16 cellular contexts compared by ENCODE assay signal in the genomic region with DNA sequence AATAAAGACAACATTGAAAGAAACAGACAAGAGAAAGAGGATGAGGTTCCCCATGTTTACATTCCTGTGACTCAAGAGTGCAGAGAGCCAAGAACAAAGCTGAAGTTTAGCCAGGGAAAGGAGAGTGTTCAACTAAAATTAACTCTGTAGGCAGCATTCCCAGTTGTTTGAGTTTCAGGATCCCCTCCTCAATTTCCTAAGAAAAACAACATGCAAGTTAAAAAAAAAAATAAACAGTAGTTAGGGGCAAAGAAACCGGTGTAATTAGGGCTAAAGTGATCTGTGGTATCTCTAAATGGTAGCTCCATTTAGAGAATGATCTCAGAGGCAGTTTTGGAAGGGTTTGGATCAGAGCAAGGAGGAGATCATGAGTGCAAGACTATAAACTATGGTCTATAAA. TPM values are rescaled to one million over a fixed set of nuclear protein-coding genes. Genes with fewer than 3 reads are reported as not detected.
DNase-seq lines count a peak whose midpoint lies in the region; ATAC-seq and TF ChIP-seq lines count a peak whose summit lies in the region.
"Had no signal": no experiment of that assay in that cellular context is flagged by ENCODE, and none has a peak within 500 bp of the region (broad histone marks: within the 10 kb centered on the region; RNA-seq: fewer than 3 reads in every experiment).

No MANE protein-coding gene starts in this region.

- DNase-seq in AG10803 (ENCODE audit: low read depth) (peak; percentile 62), ascending aorta (ENCODE audit: low spot score in 2 of 2) (no peak), hepatocyte (ENCODE audit: low spot score) (no peak), gastrocnemius medialis (no peak), SHP77 treated with DMSO at 0.1 percent for 48 hours (lab: John Stamatoyannopoulos, UW) (no peak), KG1 (lab: John Stamatoyannopoulos, UW) (no peak)
- DNase-seq: activated naive CD8-positive, alpha-beta T cell treated with anti-CD3 and anti-CD28 coated beads, Interleukin-2, amount 10 ng/mL, durations not matched to agents 7 days and 5 days; DND-41; effector CD4-positive, alpha-beta T cell; hypothalamus; NCI-H1417; spleen; upper lobe of left lung had no signal

- no peaks in the 10 kb centered on the region for H3K79me2 ChIP-seq in hepatocyte

- H3K27ac ChIP-seq in ascending aorta (peak overlapping the region; percentile 70 to 82), hepatocyte (peak overlapping the region; percentile 59), gastrocnemius medialis (peak overlapping the region; percentile 29 to 74 (median 51))
- H3K27ac ChIP-seq: spleen, upper lobe of left lung had no signal

- no peak overlapping the region for H3K4me3 ChIP-seq in AG10803 (ENCODE audit: low read length)
- no peak overlapping the region for H3K4me3 ChIP-seq in ascending aorta
- H3K4me3 ChIP-seq in hepatocyte: no peak overlapping the region
- H3K4me3 ChIP-seq in gastrocnemius medialis: no peak overlapping the region
- H3K4me3 ChIP-seq: HAP-1, spleen, upper lobe of left lung had no signal

- H3K9me3 ChIP-seq in ascending aorta: no peaks in the 10 kb centered on the region
- no peaks in the 10 kb centered on the region for H3K9me3 ChIP-seq in hepatocyte (ENCODE audit: low read depth)
- H3K9me3 ChIP-seq in gastrocnemius medialis: no peaks in the 10 kb centered on the region
- H3K9me3 ChIP-seq: HAP-1, spleen, upper lobe of left lung had no signal

- 17% methylated on average over 1 of the region's 1 CpG for WGBS in hepatocyte (ENCODE audit: low lambda C conversion rate, missing lambda C conversion rate)

- no peak for TF ChIP-seq CTCF in AG10803 (conservative IDR thresholded peaks at IDR 0.05; ENCODE audit: low read length)
- no peak for TF ChIP-seq CTCF in ascending aorta (IDR thresholded peaks at IDR 0.05)
- no peak for TF ChIP-seq CTCF in hepatocyte (IDR thresholded peaks at IDR 0.05; ENCODE audit: poor library complexity)
- TF ChIP-seq CTCF in gastrocnemius medialis (IDR thresholded peaks at IDR 0.05 in 4 of 5, conservative IDR thresholded peaks at IDR 0.05 in 1 of 5): no peak

- H3K36me3 ChIP-seq in ascending aorta: no peaks in the 10 kb centered on the region
- no peaks in the 10 kb centered on the region for H3K36me3 ChIP-seq in hepatocyte (replicated peaks; ENCODE audit: insufficient read depth, low read depth)
- H3K36me3 ChIP-seq in gastrocnemius medialis: no peaks in the 10 kb centered on the region
- H3K36me3 ChIP-seq: HAP-1, spleen, upper lobe of left lung had no signal

- H3K4me2 ChIP-seq in hepatocyte: no peak overlapping the region

- H3K4me1 ChIP-seq in ascending aorta (peaks cover 0 to 20% of the 10 kb centered on the region in 2 donors), hepatocyte (ENCODE audit: insufficient read depth) (peaks cover 18% of the 10 kb centered on the region), gastrocnemius medialis (peaks cover 15% of the 10 kb centered on the region in 2 donors)
- H3K4me1 ChIP-seq: spleen had no signal

- in situ Hi-C loops in gastrocnemius medialis (cut with MboI; ENCODE audit: low sequenced_read_pairs in 4 of 4): no loop called here

- H3K27me3 ChIP-seq in ascending aorta (no peaks in the 10 kb centered on the region), hepatocyte (no peaks in the 10 kb centered on the region), gastrocnemius medialis (no peaks in the 10 kb centered on the region)
- H3K27me3 ChIP-seq: spleen, upper lobe of left lung had no signal

- H2AFZ ChIP-seq in hepatocyte: no peak overlapping the region

- no peak for TF ChIP-seq POLR2A in gastrocnemius medialis (IDR thresholded peaks at IDR 0.05)

- H4K20me1 ChIP-seq in hepatocyte (ENCODE audit: insufficient read depth, poor library complexity, severe bottlenecking): no peaks in the 10 kb centered on the region

- H3K9me2 ChIP-seq in hepatocyte (replicated peaks; ENCODE audit: insufficient read depth): no peaks in the 10 kb centered on the region

- ATAC-seq in gastrocnemius medialis (peak; percentile 61 to 84), GM21423 (IDR thresholded peaks at IDR 0.05; ENCODE audit: unreplicated experiment) (no peak), GM19463 (IDR thresholded peaks at IDR 0.05; ENCODE audit: unreplicated experiment) (no peak)

- intact Hi-C loops in ascending aorta (cut with DNase I): loop anchor here (10.0 kb wide), 1 partner anchor 878 kb away; no protein-coding TSS in a partner anchor
- intact Hi-C loops in gastrocnemius medialis (cut with DNase I; ENCODE audit: low total_unique reads): no loop called here

RNA-seq across cellular contexts. Expression of a gene that starts 30.9 kb away (rescaled TPM):
- total RNA-seq in ascending aorta (19.9 TPM), hepatocyte (37.2 and 37.7 TPM in 2 replicates), gastrocnemius medialis (10 to 100 TPM in 3 of 4 donors, 1 to 10 TPM in 1; 8.7 to 18.5 (median 11.6) TPM)
- 15.5 and 20.2 TPM in 2 replicates for polyA plus RNA-seq in hepatocyte

Comparison
In these comparisons a context has a peak if more than half of its experiments do, and no peak if none do; other contexts are left out.
1. ATAC-seq: peak in gastrocnemius medialis (2 of 2); none in GM21423 (single experiment) and GM19463 (single experiment).
2. Peak in every context shown above with its lines, with median percentiles within 50 percentile points of each other: H3K27ac ChIP-seq.